ENCODE assay signal across 23 cellular contexts in genomic region chr14:80901260-80901659, GRCh38. TPM values are rescaled to one million over a fixed set of nuclear protein-coding genes. Genes with fewer than 3 reads are reported as not detected.
"Had no signal": no experiment of that assay in that cellular context is flagged by ENCODE, and none has a peak within 500 bp of the region (broad histone marks: within the 10 kb centered on the region; RNA-seq: fewer than 3 reads in every experiment).

No MANE protein-coding gene starts in this region.

- ATAC-seq: activated CD8-positive, alpha-beta memory T cell treated with anti-CD3 and anti-CD28 coated beads, Interleukin-2, amount 10 ng/mL, durations not matched to agents 7 days and 5 days; activated naive CD8-positive, alpha-beta T cell treated with anti-CD3 and anti-CD28 coated beads, Interleukin-2, amount 50 U/mL, for 24 hours; T-helper 17 cell had no signal

- DNase-seq: activated B cell treated with CpG ODN at 0.5 μM for 24 hours; activated CD4-positive, alpha-beta T cell treated with anti-CD3 and anti-CD28 coated beads for 1 hour; activated CD4-positive, alpha-beta T cell treated with anti-CD3 and anti-CD28 coated beads, Interleukin-2, amount 10 ng/mL, durations not matched to agents 24 days and 14 days; activated CD4-positive, alpha-beta T cell treated with anti-CD3 and anti-CD28 coated beads, Interleukin-2, amount 50 U/mL, for 48 hours; activated CD8-positive, alpha-beta memory T cell treated with anti-CD3 and anti-CD28 coated beads, Interleukin-2, amount 10 ng/mL, durations not matched to agents 7 days and 5 days; activated effector memory CD4-positive, alpha-beta T cell treated with anti-CD3 and anti-CD28 coated beads, Interleukin-2, amount 50 U/mL, for 16 hours; activated naive CD4-positive, alpha-beta T cell treated with Interleukin-2 at 50 U/mL for 16 hours; activated naive CD8-positive, alpha-beta T cell treated with anti-CD3 and anti-CD28 coated beads, Interleukin-2, amount 50 U/mL, for 24 hours; activated T-cell treated with anti-CD3 and anti-CD28 coated beads, Interleukin-2, amount 50 U/mL, for 24 hours; amygdala; NCI-H1048; NCI-H146; NCI-H187 treated with DMSO at 0.1 percent for 48 hours; NCI-H2081 treated with DMSO at 0.1 percent for 48 hours; NCI-H446; NCI-H524; SIG-M5; T-helper 17 cell; T1000 had no signal

- FAIRE-seq: astrocyte, RCC 7860, TTC549 had no signal

RNA-seq across cellular contexts. Expression of gene TSHR, which starts 54.2 kb away (rescaled TPM):
- total RNA-seq: activated B cell treated with CpG ODN at 0.5 μM for 24 hours; activated CD4-positive, alpha-beta T cell treated with anti-CD3 and anti-CD28 coated beads, Interleukin-2, amount 10 ng/mL, durations not matched to agents 24 days and 14 days; activated naive CD4-positive, alpha-beta T cell treated with anti-CD3 and anti-CD28 coated beads, Interleukin-2, amount 50 U/mL, for 72 hours; astrocyte had no signal
